ENCODE assay signal across 8 cellular contexts in genomic region chr19:55460670-55461258, GRCh38. TPM values are rescaled to one million over a fixed set of nuclear protein-coding genes. Genes with fewer than 3 reads are reported as not detected.
A peak's percentile ranks its signal among the peaks of the same experiment; 100 is the strongest.
DNase-seq lines count a peak whose midpoint lies in the region; ATAC-seq, FAIRE-seq and TF ChIP-seq lines count a peak whose summit lies in the region.

No MANE protein-coding gene starts in this region.

- TF ChIP-seq CTCF in foreskin fibroblast (IDR thresholded peaks at IDR 0.05; ENCODE audit: low read depth, low read length) = no peak
- no peak for TF ChIP-seq CTCF in neural crest cell (conservative IDR thresholded peaks at IDR 0.05)

- H3K27ac Mint-ChIP-seq in activated T-helper 17 cell treated with anti-CD3 and anti-CD28 coated beads, Interleukin-2, amount 50 U/mL, for 72 hours = peak overlapping the region; percentile 83
- no peak overlapping the region for H3K27ac Mint-ChIP-seq in neural crest cell (ENCODE audit: unreplicated experiment)

- no peak for ATAC-seq in activated T-helper 17 cell treated with anti-CD3 and anti-CD28 coated beads, Interleukin-2, amount 50 U/mL, for 72 hours (replicated peaks)
- no peak for ATAC-seq in HG02571 (IDR thresholded peaks at IDR 0.05; ENCODE audit: unreplicated experiment)

- H3K36me3 Mint-ChIP-seq in activated T-helper 17 cell treated with anti-CD3 and anti-CD28 coated beads, Interleukin-2, amount 50 U/mL, for 72 hours (ENCODE audit: low read depth) = no peaks in the 10 kb centered on the region
- H3K36me3 Mint-ChIP-seq in neural crest cell (ENCODE audit: low read depth) = no peaks in the 10 kb centered on the region

- DNase-seq in GF-D8 (lab: John Stamatoyannopoulos, UW) = peak; percentile 22
- peak; percentile 54 to 92 for DNase-seq in NCI-H526 (lab: John Stamatoyannopoulos, UW)
- DNase-seq in foreskin fibroblast = peak; percentile 81 to 91
- DNase-seq in neural crest cell (ENCODE audit: low read depth, low spot score) = peak; percentile 55
- no peak for DNase-seq in activated gamma-delta T cell (lab: John Stamatoyannopoulos, UW)

- no peaks in the 10 kb centered on the region for H3K9me3 Mint-ChIP-seq in activated T-helper 17 cell treated with anti-CD3 and anti-CD28 coated beads, Interleukin-2, amount 50 U/mL, for 72 hours
- H3K9me3 Mint-ChIP-seq in neural crest cell = no peaks in the 10 kb centered on the region

- H3K27me3 Mint-ChIP-seq in activated T-helper 17 cell treated with anti-CD3 and anti-CD28 coated beads, Interleukin-2, amount 50 U/mL, for 72 hours = no peaks in the 10 kb centered on the region
- H3K27me3 Mint-ChIP-seq in neural crest cell (ENCODE audit: low read depth) = peaks cover 6% of the 10 kb centered on the region

- peak overlapping the region; percentile 88 to 94 for H3K4me3 ChIP-seq in foreskin fibroblast (ENCODE audit: low read depth in 1 of 2, low read length in 2 of 2)

- H3K4me3 Mint-ChIP-seq in activated T-helper 17 cell treated with anti-CD3 and anti-CD28 coated beads, Interleukin-2, amount 50 U/mL, for 72 hours = peak overlapping the region; percentile 88
- H3K4me3 Mint-ChIP-seq in neural crest cell = peak overlapping the region; percentile 91

- FAIRE-seq in A204.1 (lab: Jason Lieb, UNC) = peak; percentile 80

- peaks cover 10% of the 10 kb centered on the region for H3K4me1 Mint-ChIP-seq in activated T-helper 17 cell treated with anti-CD3 and anti-CD28 coated beads, Interleukin-2, amount 50 U/mL, for 72 hours
- H3K4me1 Mint-ChIP-seq in neural crest cell = peaks cover 20% of the 10 kb centered on the region

RNA-seq across cellular contexts. Expression of gene ISOC2, which starts 0.7 kb away (rescaled TPM):
- 10 to 100 TPM; 21.2 to 39.5 TPM for total RNA-seq in activated T-helper 17 cell treated with anti-CD3 and anti-CD28 coated beads, Interleukin-2, amount 50 U/mL, for 72 hours
- 34.3 and 36.7 TPM in 2 replicates for total RNA-seq in neural crest cell

RNA-seq across cellular contexts. Expression of gene C19orf85, which starts 3.8 kb away (rescaled TPM):
- not detected for total RNA-seq in activated T-helper 17 cell treated with anti-CD3 and anti-CD28 coated beads, Interleukin-2, amount 50 U/mL, for 72 hours
- not detected in 2 replicates for total RNA-seq in neural crest cell

RNA-seq across cellular contexts. Expression of gene ZNF628, which starts 15.7 kb away (rescaled TPM):
- 10 to 100 TPM; 11.1 to 11.3 TPM for total RNA-seq in activated T-helper 17 cell treated with anti-CD3 and anti-CD28 coated beads, Interleukin-2, amount 50 U/mL, for 72 hours
- total RNA-seq in neural crest cell = 14.8 and 15.0 TPM in 2 replicates

RNA-seq across cellular contexts. Expression of gene SHISA7, which starts 17.7 kb away (rescaled TPM):
- under 1 TPM in 1 of 2 donors, not detected in 1; 0.11 TPM for total RNA-seq in activated T-helper 17 cell treated with anti-CD3 and anti-CD28 coated beads, Interleukin-2, amount 50 U/mL, for 72 hours
- total RNA-seq in neural crest cell = 0.54 and 0.59 TPM in 2 replicates

RNA-seq across cellular contexts. Expression of gene NAT14, which starts 24.2 kb away (rescaled TPM):
- 10 to 100 TPM in 1 of 2 donors, 1 to 10 TPM in 1; 7.1 to 12.3 TPM for total RNA-seq in activated T-helper 17 cell treated with anti-CD3 and anti-CD28 coated beads, Interleukin-2, amount 50 U/mL, for 72 hours
- 81.1 and 87.9 TPM in 2 replicates for total RNA-seq in neural crest cell
